ENCODE assay signal across 8 cellular contexts in the genomic region with DNA sequence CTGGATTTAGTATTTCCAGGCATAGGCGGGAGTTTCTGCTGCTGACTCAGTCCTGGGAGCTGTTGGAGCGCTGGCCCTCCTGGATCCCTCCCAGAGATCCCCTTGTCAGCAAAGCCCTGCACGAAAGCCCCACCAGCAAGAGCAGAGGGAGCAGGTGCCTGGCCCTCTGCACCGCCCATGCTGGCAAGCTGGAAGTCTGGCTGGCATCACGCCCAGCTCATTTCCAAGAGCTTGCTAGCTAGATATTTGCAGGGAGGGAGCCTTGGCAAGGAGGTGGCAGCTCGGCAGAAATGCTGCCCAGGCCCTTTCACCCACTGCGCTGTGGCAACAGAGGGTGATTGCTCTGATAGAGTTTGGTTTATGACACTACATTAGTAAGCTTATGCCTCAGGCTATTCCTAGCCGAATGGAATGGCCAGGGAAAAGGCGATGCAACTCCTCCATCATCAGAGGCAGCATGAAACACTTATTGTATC.
DNase-seq lines count a peak whose midpoint lies in the region; ATAC-seq and TF ChIP-seq lines count a peak whose summit lies in the region.

No MANE protein-coding gene starts in this region.

- peak; percentile 53 for DNase-seq in NCI-H748 (lab: John Stamatoyannopoulos, UW; ENCODE audit: unreplicated experiment)
- no peak for DNase-seq in NCI-H748 treated with DMSO at 0.1 percent for 48 hours (lab: John Stamatoyannopoulos, UW)
- DNase-seq in body of pancreas = peak; percentile 93 to 97 (median 94)
- peak; percentile 32 for DNase-seq in left kidney (ENCODE audit: low read depth, low spot score)
- peak; percentile 59 to 83 for DNase-seq in uterus
- DNase-seq in Kasumi-1 (lab: John Stamatoyannopoulos, UW) = no peak
- no peak for DNase-seq in germinal center (ENCODE audit: low spot score)

- H3K27me3 ChIP-seq in body of pancreas (no peaks in the 10 kb centered on the region), uterus (no peaks in the 10 kb centered on the region)

- no peak overlapping the region for H3K4me3 ChIP-seq in body of pancreas
- no peak overlapping the region for H3K4me3 ChIP-seq in uterus

- TF ChIP-seq POLR2A in body of pancreas (IDR thresholded peaks at IDR 0.05) (no peak), uterus (IDR thresholded peaks at IDR 0.05) (no peak)

- H3K9me3 ChIP-seq in body of pancreas (no peaks in the 10 kb centered on the region), uterus (no peaks in the 10 kb centered on the region)

- ATAC-seq in body of pancreas (peak; percentile 95), HG03025 (IDR thresholded peaks at IDR 0.05; ENCODE audit: low FRiP score, unreplicated experiment) (no peak)

- intact Hi-C loops in body of pancreas (cut with DNase I) (no loop called here), uterus (cut with DNase I; ENCODE audit: low total_unique reads) (no loop called here)

- 2 to 32% methylated on average over 7 to 9 of the region's 9 CpGs for WGBS in body of pancreas, 2 donors

- TF ChIP-seq CTCF in body of pancreas (IDR thresholded peaks at IDR 0.05) (peak in 1 of 7 experiments; percentile 7), uterus (IDR thresholded peaks at IDR 0.05) (no peak)

- H3K4me1 ChIP-seq in body of pancreas = peaks cover 15% of the 10 kb centered on the region
- no peaks in the 10 kb centered on the region for H3K4me1 ChIP-seq in uterus

- peak overlapping the region in 2 of 4 donors; percentile 36 to 42 for H3K27ac ChIP-seq in body of pancreas
- no peak overlapping the region for H3K27ac ChIP-seq in uterus

- H3K36me3 ChIP-seq in body of pancreas (replicated peaks in 1 of 2; ENCODE audit: insufficient read depth in 1 of 2, low read depth in 2 of 2) (no peaks in the 10 kb centered on the region), uterus (no peaks in the 10 kb centered on the region)

Comparison
In these comparisons a context has a peak if more than half of its experiments do, and no peak if none do; other contexts are left out.
1. DNase-seq: peak in NCI-H748 (single experiment), body of pancreas (4 of 4), left kidney (single experiment) and uterus (2 of 2); none in NCI-H748 treated with DMSO at 0.1 percent for 48 hours (single experiment), Kasumi-1 (0 of 2) and germinal center (single experiment).